ENCODE assay signal across 11 cellular contexts in genomic region chr10:110528224-110528997, GRCh38. TPM values are rescaled to one million over a fixed set of nuclear protein-coding genes. Genes with fewer than 3 reads are reported as not detected.
DNase-seq lines count a peak whose midpoint lies in the region; ATAC-seq and TF ChIP-seq lines count a peak whose summit lies in the region.
"Had no signal": no experiment of that assay in that cellular context is flagged by ENCODE, and none has a peak within 500 bp of the region (broad histone marks: within the 10 kb centered on the region; RNA-seq: fewer than 3 reads in every experiment).

No MANE protein-coding gene starts in this region.

- no peaks in the 10 kb centered on the region for H4K20me1 ChIP-seq in KMS-11 (ENCODE audit: insufficient read depth)

- H2AFZ ChIP-seq in KMS-11 (ENCODE audit: low read depth) = no peak overlapping the region

- H3K27ac ChIP-seq in KMS-11 (peak overlapping the region; percentile 23; the same call in 1 of the 2 replicates), epithelial cell of prostate (peak overlapping the region; percentile 64), Peyer's patch (no peak overlapping the region)
- H3K27ac ChIP-seq in effector memory CD4-positive, alpha-beta T cell (ENCODE audit: insufficient read depth, low read length, poor library complexity, severe bottlenecking) = no peak overlapping the region

- H3K4me3 ChIP-seq in KMS-11 (IDR thresholded peaks at IDR 0.05; ENCODE audit: insufficient read depth, low read depth, low read length) (no peak overlapping the region), Peyer's patch (no peak overlapping the region)
- H3K4me3 ChIP-seq in effector memory CD4-positive, alpha-beta T cell (ENCODE audit: insufficient read depth, low read depth, low read length, poor library complexity, severe bottlenecking) = no peak overlapping the region

- H3K4me2 ChIP-seq in KMS-11 = peak overlapping the region; percentile 41; the same call in 1 of the 2 replicates

- H3K27me3 ChIP-seq in KMS-11 (ENCODE audit: insufficient read depth, low read depth) (no peaks in the 10 kb centered on the region), Peyer's patch (no peaks in the 10 kb centered on the region)
- no peaks in the 10 kb centered on the region for H3K27me3 ChIP-seq in effector memory CD4-positive, alpha-beta T cell (replicated peaks; ENCODE audit: control insufficient read depth, insufficient read depth, low read length, poor library complexity, severe bottlenecking)

- H3K4me1 ChIP-seq in KMS-11 (ENCODE audit: low read depth, poor library complexity, severe bottlenecking) = peaks cover 59% of the 10 kb centered on the region
- peaks cover 14% of the 10 kb centered on the region for H3K4me1 ChIP-seq in effector memory CD4-positive, alpha-beta T cell (ENCODE audit: control insufficient read depth, insufficient read depth, low read length, poor library complexity, severe bottlenecking)
- peaks cover 0 to 7% (median 0%) of the 10 kb centered on the region in 4 donors for H3K4me1 ChIP-seq in Peyer's patch

- no peak for TF ChIP-seq POLR2A in Peyer's patch (IDR thresholded peaks at IDR 0.05)

- no peak overlapping the region for H3K9ac ChIP-seq in KMS-11

- DNase-seq in epithelial cell of prostate (ENCODE audit: low read depth, low spot score) = no peak
- no peak for DNase-seq in effector memory CD4-positive, alpha-beta T cell
- no peak for DNase-seq in Peyer's patch
- no peak for DNase-seq in T1000 (lab: John Stamatoyannopoulos, UW)
- no peak for DNase-seq in NCI-H226
- DNase-seq: foreskin melanocyte, GF-D8, naive B cell had no signal

- TF ChIP-seq CTCF in KMS-11 (conservative IDR thresholded peaks at IDR 0.05; ENCODE audit: low read depth, low read length) (no peak), Peyer's patch (IDR thresholded peaks at IDR 0.05) (no peak)

- H3K9me3 ChIP-seq in effector memory CD4-positive, alpha-beta T cell (ENCODE audit: control insufficient read depth, low read length) = no peaks in the 10 kb centered on the region
- no peaks in the 10 kb centered on the region for H3K9me3 ChIP-seq in Peyer's patch

- ATAC-seq in GM18517 (IDR thresholded peaks at IDR 0.05; ENCODE audit: unreplicated experiment) = peak; percentile 16
- peak; percentile 6 for ATAC-seq in GM21825 (IDR thresholded peaks at IDR 0.05; ENCODE audit: unreplicated experiment)

- H3K36me3 ChIP-seq in KMS-11 (ENCODE audit: insufficient read depth) (no peaks in the 10 kb centered on the region), Peyer's patch (no peaks in the 10 kb centered on the region)
- no peaks in the 10 kb centered on the region for H3K36me3 ChIP-seq in effector memory CD4-positive, alpha-beta T cell (ENCODE audit: control insufficient read depth, insufficient read depth, low read length)

- H3K79me2 ChIP-seq in KMS-11 (ENCODE audit: insufficient read depth, low read depth) = no peaks in the 10 kb centered on the region

RNA-seq across cellular contexts. Expression of gene DUSP5, which starts 30.7 kb away (rescaled TPM):
- 10 to 100 TPM; 22.1 to 33.8 (median 26.3) TPM for total RNA-seq in Peyer's patch

RNA-seq across cellular contexts. Expression of gene SMC3, which starts 39.1 kb away (rescaled TPM):
- 10 to 100 TPM; 21.9 to 37.1 (median 33.0) TPM for total RNA-seq in Peyer's patch

Comparison
In these comparisons a context has a peak if more than half of its experiments do, and no peak if none do; other contexts are left out.
1. H3K27ac ChIP-seq: peak in KMS-11 (single experiment) and epithelial cell of prostate (single experiment); none in effector memory CD4-positive, alpha-beta T cell (single experiment) and Peyer's patch (0 of 4).